22 cellular contexts compared by ENCODE assay signal in the genomic region with DNA sequence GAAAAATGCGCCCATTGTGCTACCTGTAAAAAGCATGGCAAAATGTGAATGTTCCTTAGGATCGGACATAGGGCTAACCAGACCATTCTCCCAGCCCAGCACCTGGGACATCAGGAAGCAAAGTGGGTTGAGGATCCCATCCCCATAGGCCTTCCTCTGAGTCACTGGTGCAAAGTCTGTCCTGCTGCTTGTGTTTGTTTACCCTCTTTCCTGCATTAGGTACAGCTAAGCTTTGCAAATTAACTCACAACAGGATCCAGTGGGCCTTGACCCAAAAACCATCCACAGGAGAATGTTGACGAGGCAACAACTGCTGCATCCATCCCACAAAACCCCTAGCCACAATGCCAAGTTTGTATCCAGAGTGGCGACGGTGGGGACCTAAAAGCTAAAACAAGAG.
"Had no signal": no experiment of that assay in that cellular context is flagged by ENCODE, and none has a peak within 500 bp of the region (broad histone marks: within the 10 kb centered on the region; RNA-seq: fewer than 3 reads in every experiment).

No MANE protein-coding gene starts in this region.

- ATAC-seq: effector memory CD8-positive, alpha-beta T cell; gastroesophageal sphincter; left colon; left ventricle myocardium superior; naive thymus-derived CD8-positive, alpha-beta T cell; psoas muscle; stimulated activated memory B cell treated with anti-CD40 and anti-IgM and Interleukin-4, amounts not matched to agents 10 μg/mL and 1 μg/mL and 100 μg/mL, for 72 hours had no signal

- H3K27me3 ChIP-seq: gastroesophageal sphincter, right lobe of liver, tibial artery had no signal

- H3K27ac ChIP-seq: esophagus squamous epithelium, gastroesophageal sphincter, neutrophil, psoas muscle, right lobe of liver, spleen, tibial artery had no signal

- H3K4me1 Mint-ChIP-seq: naive thymus-derived CD8-positive, alpha-beta T cell; stimulated activated memory B cell treated with anti-CD40 and anti-IgM and Interleukin-4, amounts not matched to agents 10 μg/mL and 1 μg/mL and 100 μg/mL, for 72 hours had no signal

- H3K9me3 Mint-ChIP-seq: dendritic cell treated with granulocyte-macrophage colony-stimulating factor and Interleukin-4, amounts not matched to agents 40 ng/mL and 50 ng/mL, for 4 days; stimulated activated naive CD8-positive, alpha-beta T cell treated with anti-CD3 and anti-CD28 coated beads, Interleukin-15, Interleukin-2, amounts not matched to agents 100 ng/mL and 50 ng/mL, for 24 hours had no signal

- H3K4me3 ChIP-seq: esophagus squamous epithelium, gastroesophageal sphincter, lung, psoas muscle, right lobe of liver, spleen, tibial artery had no signal

- H3K9me3 ChIP-seq: esophagus squamous epithelium, gastroesophageal sphincter, neutrophil, psoas muscle, right lobe of liver, spleen, tibial artery had no signal

- DNase-seq: effector memory CD8-positive, alpha-beta T cell; esophagus squamous epithelium; foreskin fibroblast; glutamatergic neuron; left colon; left ventricle myocardium superior; mesendoderm; naive thymus-derived CD8-positive, alpha-beta T cell; psoas muscle; retina; right lobe of liver; spleen; stimulated activated CD4-positive, alpha-beta T cell treated with anti-CD3 and anti-CD28 coated beads, Interleukin-15, amount 100 ng/mL, for 24 hours; stimulated activated CD4-positive, alpha-beta T cell treated with anti-CD3 and anti-CD28 coated beads, Interleukin-1b, Interleukin-23, amount 100 ng/mL, for 48 hours; stimulated activated CD4-positive, alpha-beta T cell treated with anti-CD3 and anti-CD28 coated beads, Interleukin-4, amount 100 ng/mL, for 24 hours; tibial artery had no signal

- H3K4me1 ChIP-seq: psoas muscle, right lobe of liver, spleen had no signal

- H3K36me3 ChIP-seq: esophagus squamous epithelium, gastroesophageal sphincter, neutrophil, right lobe of liver, spleen, tibial artery had no signal

- H3K36me3 Mint-ChIP-seq: naive thymus-derived CD8-positive, alpha-beta T cell; stimulated activated memory B cell treated with anti-CD40 and anti-IgM and Interleukin-4, amounts not matched to agents 10 μg/mL and 1 μg/mL and 100 μg/mL, for 72 hours had no signal

- H3K4me3 Mint-ChIP-seq: dendritic cell treated with granulocyte-macrophage colony-stimulating factor and Interleukin-4, amounts not matched to agents 40 ng/mL and 50 ng/mL, for 4 days; effector memory CD8-positive, alpha-beta T cell; naive thymus-derived CD8-positive, alpha-beta T cell; stimulated activated memory B cell treated with anti-CD40 and anti-IgM and Interleukin-4, amounts not matched to agents 10 μg/mL and 1 μg/mL and 100 μg/mL, for 72 hours; stimulated activated naive CD8-positive, alpha-beta T cell treated with anti-CD3 and anti-CD28 coated beads, Interleukin-15, Interleukin-2, amounts not matched to agents 100 ng/mL and 50 ng/mL, for 24 hours had no signal

- H3K27ac Mint-ChIP-seq: dendritic cell treated with granulocyte-macrophage colony-stimulating factor and Interleukin-4, amounts not matched to agents 40 ng/mL and 50 ng/mL, for 4 days; effector memory CD8-positive, alpha-beta T cell; naive thymus-derived CD8-positive, alpha-beta T cell; stimulated activated memory B cell treated with anti-CD40 and anti-IgM and Interleukin-4, amounts not matched to agents 10 μg/mL and 1 μg/mL and 100 μg/mL, for 72 hours; stimulated activated naive CD8-positive, alpha-beta T cell treated with anti-CD3 and anti-CD28 coated beads, Interleukin-15, Interleukin-2, amounts not matched to agents 100 ng/mL and 50 ng/mL, for 24 hours had no signal
